ENCODE assay signal across 9 cellular contexts in genomic region chr1:25031966-25032667, GRCh38.
A peak's percentile ranks its signal among the peaks of the same experiment; 100 is the strongest.
DNase-seq lines count a peak whose midpoint lies in the region; ATAC-seq and TF ChIP-seq lines count a peak whose summit lies in the region.
"Had no signal": no experiment of that assay in that cellular context is flagged by ENCODE, and none has a peak within 500 bp of the region (broad histone marks: within the 10 kb centered on the region; RNA-seq: fewer than 3 reads in every experiment).

No MANE protein-coding gene starts in this region.

- peak; percentile 66 for TF ChIP-seq POLR2A in GM19099 (IDR thresholded peaks at IDR 0.05; ENCODE audit: extremely low read depth, insufficient read length, low read depth)
- TF ChIP-seq POLR2A in esophagus squamous epithelium (IDR thresholded peaks at IDR 0.05): peak in 1 of 4 donors; percentile 40
- no peak for TF ChIP-seq POLR2A in gastrocnemius medialis (IDR thresholded peaks at IDR 0.05)
- no peak for TF ChIP-seq POLR2A in vagina (IDR thresholded peaks at IDR 0.05)

- 27 to 48% methylated on average over 14 to 21 of the region's 21 CpGs for WGBS in esophagus squamous epithelium, 2 donors
- WGBS in mesenchymal stem cell: 89% methylated on average over 21 of the region's 21 CpGs

- CTCF ChIA-PET in CD8-positive, alpha-beta memory T cell (lab: Charles Lee): interaction anchor here (0.8 to 13.3 kb wide), 15 partner anchors 9 to 184 kb away, joined by 3 to 234 read pairs (median 4); partner anchors contain the start of gene RUNX3

- H3K4me3 ChIP-seq in CD8-positive, alpha-beta memory T cell (ENCODE audit: low read length): no peak overlapping the region
- H3K4me3 ChIP-seq in esophagus squamous epithelium (no peak overlapping the region), gastrocnemius medialis (no peak overlapping the region), vagina (no peak overlapping the region), mesenchymal stem cell (ENCODE audit: insufficient read depth in 1 of 2, low read depth in 1 of 2, low read length in 2 of 2) (no peak overlapping the region)

- H2AFZ ChIP-seq in mesenchymal stem cell (ENCODE audit: low read depth, low read length): no peak overlapping the region

- H2AK5ac ChIP-seq in mesenchymal stem cell (ENCODE audit: low read length, severe bottlenecking): no peak overlapping the region

- no peaks in the 10 kb centered on the region for H3K36me3 ChIP-seq in CD8-positive, alpha-beta memory T cell (ENCODE audit: insufficient read depth, low read length)
- H3K36me3 ChIP-seq in esophagus squamous epithelium: no peaks in the 10 kb centered on the region
- no peaks in the 10 kb centered on the region for H3K36me3 ChIP-seq in gastrocnemius medialis
- H3K36me3 ChIP-seq in vagina: no peaks in the 10 kb centered on the region
- H3K36me3 ChIP-seq in mesenchymal stem cell (ENCODE audit: control insufficient read depth in 1 of 2, insufficient read depth in 2 of 2, low read depth in 1 of 2, low read length in 2 of 2): no peaks in the 10 kb centered on the region

- in situ Hi-C loops in gastrocnemius medialis (cut with MboI; ENCODE audit: low sequenced_read_pairs in 4 of 4): no loop called here

- peak overlapping the region; percentile 56 to 93 (median 67) for H3K4me3 Mint-ChIP-seq in CD8-positive, alpha-beta memory T cell
- H3K4me3 Mint-ChIP-seq: stimulated activated naive CD8-positive, alpha-beta T cell treated with anti-CD3 and anti-CD28 coated beads, Interleukin-15, Interleukin-2, amounts not matched to agents 100 ng/mL and 50 ng/mL, for 24 hours had no signal

- H2BK5ac ChIP-seq in mesenchymal stem cell (ENCODE audit: low read depth, low read length, poor library complexity, severe bottlenecking): no peak overlapping the region

- H3K79me1 ChIP-seq in mesenchymal stem cell (replicated peaks; ENCODE audit: low read length, poor library complexity, severe bottlenecking): no peaks in the 10 kb centered on the region

- no peak overlapping the region for H2BK12ac ChIP-seq in mesenchymal stem cell (ENCODE audit: low read length in 2 of 2)

- H3K4me2 ChIP-seq in mesenchymal stem cell (ENCODE audit: low read length, poor library complexity, severe bottlenecking): no peak overlapping the region

- no peak overlapping the region for H4K8ac ChIP-seq in mesenchymal stem cell (ENCODE audit: low read length)

- no peak overlapping the region for H2BK120ac ChIP-seq in mesenchymal stem cell (ENCODE audit: low read depth, low read length)

- H3K18ac ChIP-seq in mesenchymal stem cell (ENCODE audit: low read depth in 1 of 2, low read length in 2 of 2): no peak overlapping the region

- H3K9me3 Mint-ChIP-seq in CD8-positive, alpha-beta memory T cell: no peaks in the 10 kb centered on the region
- H3K9me3 Mint-ChIP-seq: stimulated activated naive CD8-positive, alpha-beta T cell treated with anti-CD3 and anti-CD28 coated beads, Interleukin-15, Interleukin-2, amounts not matched to agents 100 ng/mL and 50 ng/mL, for 24 hours had no signal

- TF ChIP-seq CTCF in esophagus squamous epithelium (IDR thresholded peaks at IDR 0.05) (no peak), gastrocnemius medialis (IDR thresholded peaks at IDR 0.05 in 4 of 5, conservative IDR thresholded peaks at IDR 0.05 in 1 of 5) (no peak), vagina (IDR thresholded peaks at IDR 0.05) (no peak)

- peaks cover 93% of the 10 kb centered on the region for H3K4me1 ChIP-seq in CD8-positive, alpha-beta memory T cell (ENCODE audit: insufficient read depth, low read length)
- H3K4me1 ChIP-seq in esophagus squamous epithelium: peaks cover 0 to 38% (median 3%) of the 10 kb centered on the region in 3 donors
- no peaks in the 10 kb centered on the region for H3K4me1 ChIP-seq in gastrocnemius medialis
- H3K4me1 ChIP-seq in vagina: no peaks in the 10 kb centered on the region
- peaks cover 10% of the 10 kb centered on the region for H3K4me1 ChIP-seq in mesenchymal stem cell (ENCODE audit: control insufficient read depth, insufficient read depth, low read depth, low read length)

- H4K91ac ChIP-seq in mesenchymal stem cell (ENCODE audit: low read length): no peak overlapping the region

- H3K23ac ChIP-seq in mesenchymal stem cell (ENCODE audit: low read length in 2 of 2): no peak overlapping the region

- no peak overlapping the region for H3K9ac ChIP-seq in mesenchymal stem cell (ENCODE audit: low read length)

- no peak overlapping the region for H3K14ac ChIP-seq in mesenchymal stem cell (ENCODE audit: low read length in 2 of 2)

- no peaks in the 10 kb centered on the region for H3K36me3 Mint-ChIP-seq in CD8-positive, alpha-beta memory T cell

- intact Hi-C loops in esophagus squamous epithelium (cut with DNase I): no loop called here
- intact Hi-C loops in gastrocnemius medialis (cut with DNase I; ENCODE audit: low total_unique reads): no loop called here
- intact Hi-C loops in vagina (cut with DNase I): no loop called here

- no peaks in the 10 kb centered on the region for H3K27me3 ChIP-seq in CD8-positive, alpha-beta memory T cell (ENCODE audit: insufficient read depth, low read length, poor library complexity, severe bottlenecking)
- H3K27me3 ChIP-seq in esophagus squamous epithelium (peaks cover 0 to 43% (median 0%) of the 10 kb centered on the region in 4 donors), gastrocnemius medialis (no peaks in the 10 kb centered on the region), vagina (no peaks in the 10 kb centered on the region), mesenchymal stem cell (ENCODE audit: control insufficient read depth in 1 of 2, insufficient read depth in 1 of 2, low read length in 2 of 2) (peaks cover 8 to 74% of the 10 kb centered on the region in 2 experiments)

- no peak overlapping the region for H2BK15ac ChIP-seq in mesenchymal stem cell (ENCODE audit: low read depth, poor library complexity, severe bottlenecking)

- no peaks in the 10 kb centered on the region for H3K9me3 ChIP-seq in CD8-positive, alpha-beta memory T cell (ENCODE audit: low read length)
- H3K9me3 ChIP-seq in esophagus squamous epithelium (no peaks in the 10 kb centered on the region), gastrocnemius medialis (no peaks in the 10 kb centered on the region), vagina (no peaks in the 10 kb centered on the region), mesenchymal stem cell (ENCODE audit: control insufficient read depth, low read length) (no peaks in the 10 kb centered on the region)

- POLR2A ChIA-PET in CD8-positive, alpha-beta memory T cell (lab: Charles Lee): interaction anchor here (0.5 to 3.4 kb wide), 9 partner anchors 9 to 357 kb away, joined by 3 to 32 read pairs (median 7); partner anchors contain the start of gene RUNX3

- H3K27me3 Mint-ChIP-seq in CD8-positive, alpha-beta memory T cell: no peaks in the 10 kb centered on the region
- H3K27me3 Mint-ChIP-seq: stimulated activated naive CD8-positive, alpha-beta T cell treated with anti-CD3 and anti-CD28 coated beads, Interleukin-15, Interleukin-2, amounts not matched to agents 100 ng/mL and 50 ng/mL, for 24 hours had no signal

- H3K27ac Mint-ChIP-seq in CD8-positive, alpha-beta memory T cell: peak overlapping the region; percentile 91 to 99 (median 96)
- H3K27ac Mint-ChIP-seq: stimulated activated naive CD8-positive, alpha-beta T cell treated with anti-CD3 and anti-CD28 coated beads, Interleukin-15, Interleukin-2, amounts not matched to agents 100 ng/mL and 50 ng/mL, for 24 hours had no signal

- H3K4ac ChIP-seq in mesenchymal stem cell (ENCODE audit: low read depth in 1 of 2, low read length in 2 of 2): no peak overlapping the region

- peak; percentile 58 to 90 (median 78) for DNase-seq in CD8-positive, alpha-beta memory T cell
- DNase-seq in esophagus squamous epithelium (lab: John Stamatoyannopoulos, UW) (no peak), gastrocnemius medialis (no peak), vagina (ENCODE audit: extremely low spot score in 2 of 2) (no peak), mesenchymal stem cell (no peak)

- H3K27ac ChIP-seq in CD8-positive, alpha-beta memory T cell (ENCODE audit: low read depth, low read length): peak overlapping the region; percentile 14
- H3K27ac ChIP-seq in esophagus squamous epithelium (peak overlapping the region in 3 of 4 donors; percentile 26 to 61 (median 50)), gastrocnemius medialis (no peak overlapping the region), vagina (no peak overlapping the region), mesenchymal stem cell (ENCODE audit: low read length, poor library complexity, severe bottlenecking) (no peak overlapping the region)

- peak; percentile 37 for ATAC-seq in HG03460 (IDR thresholded peaks at IDR 0.05; ENCODE audit: unreplicated experiment)
- peak; percentile 58 to 65 for ATAC-seq in activated CD4-positive, CD25-positive, alpha-beta regulatory T cell treated with anti-CD3 and anti-CD28 coated beads, Interleukin-2, amount 50 U/mL, for 24 hours
- ATAC-seq in gastrocnemius medialis: no peak

- H3K4me1 Mint-ChIP-seq in CD8-positive, alpha-beta memory T cell: peaks cover 5 to 76% (median 62%) of the 10 kb centered on the region in 3 donors

Comparison
In these comparisons a context has a peak if more than half of its experiments do, and no peak if none do; other contexts are left out.
1. DNase-seq: peak in CD8-positive, alpha-beta memory T cell (5 of 5); none in esophagus squamous epithelium (single experiment), gastrocnemius medialis (0 of 2), vagina (0 of 2) and mesenchymal stem cell (single experiment).
2. H3K27ac ChIP-seq: peak in CD8-positive, alpha-beta memory T cell (single experiment) and esophagus squamous epithelium (3 of 4); none in gastrocnemius medialis (0 of 4), vagina (single experiment) and mesenchymal stem cell (single experiment).
3. ATAC-seq: peak in HG03460 (single experiment) and activated CD4-positive, CD25-positive, alpha-beta regulatory T cell treated with anti-CD3 and anti-CD28 coated beads, Interleukin-2, amount 50 U/mL, for 24 hours (2 of 2); none in gastrocnemius medialis (0 of 2).